In the genomic region with DNA sequence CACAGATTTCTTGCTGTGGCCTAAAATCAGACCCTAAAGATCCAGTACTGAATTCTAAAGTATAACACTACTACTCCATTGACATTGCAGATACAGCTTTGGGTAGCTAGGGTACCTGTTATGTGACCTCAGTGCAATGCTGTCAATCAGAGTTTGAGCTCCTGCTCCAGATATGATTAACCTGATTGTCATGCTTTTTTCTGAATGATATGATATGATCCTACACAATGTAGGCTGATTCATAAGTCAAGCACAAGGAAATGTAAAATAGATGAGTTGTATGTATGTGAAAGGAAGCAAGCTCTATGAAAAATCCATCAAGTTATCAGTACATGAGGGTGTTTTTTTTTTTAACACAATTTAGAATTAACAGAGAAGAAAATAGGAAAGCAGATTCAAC, we compare ENCODE assay signal across 32 cellular contexts.
"Had no signal": no experiment of that assay in that cellular context is flagged by ENCODE, and none has a peak within 500 bp of the region (broad histone marks: within the 10 kb centered on the region; RNA-seq: fewer than 3 reads in every experiment).

No MANE protein-coding gene starts in this region.

- H3K4me3 Mint-ChIP-seq: activated CD4-positive, alpha-beta memory T cell treated with anti-CD3 and anti-CD28 coated beads, Interleukin-2, amount 10 ng/mL, durations not matched to agents 7 days and 5 days; activated CD4-positive, alpha-beta T cell treated with anti-CD3 and anti-CD28 coated beads, Interleukin-2, amount 10 ng/mL, durations not matched to agents 7 days and 5 days; activated naive CD4-positive, alpha-beta T cell treated with anti-CD3 and anti-CD28 coated beads for 36 hours; activated naive CD4-positive, alpha-beta T cell treated with anti-CD3 and anti-CD28 coated beads, Interleukin-2, amount 50 U/mL, for 24 hours; activated naive CD8-positive, alpha-beta T cell treated with anti-CD3 and anti-CD28 coated beads for 36 hours; activated naive CD8-positive, alpha-beta T cell treated with anti-CD3 and anti-CD28 coated beads, Interleukin-2, amount 50 U/mL, for 24 hours; activated T-cell treated with anti-CD3 and anti-CD28 coated beads, Interleukin-2, amount 50 U/mL, for 4 hours; activated T-helper 1 cell treated with anti-CD3 and anti-CD28 coated beads, Interleukin-12 subunit alpha, Interleukin-12 subunit beta, Interleukin-2, Interleukin-4 antibody, amounts not matched to agents 30 ng/mL and 10 ng/mL and 1 ng/mL, durations not matched to agents 14 hours and 24 hours and 36 hours had no signal

- H3K4me1 Mint-ChIP-seq: activated CD4-positive, alpha-beta memory T cell treated with anti-CD3 and anti-CD28 coated beads, Interleukin-2, amount 10 ng/mL, durations not matched to agents 7 days and 5 days; activated CD4-positive, alpha-beta T cell treated with anti-CD3 and anti-CD28 coated beads, Interleukin-2, amount 10 ng/mL, durations not matched to agents 7 days and 5 days; activated naive CD4-positive, alpha-beta T cell treated with anti-CD3 and anti-CD28 coated beads, Interleukin-2, amount 50 U/mL, for 24 hours; activated naive CD8-positive, alpha-beta T cell treated with anti-CD3 and anti-CD28 coated beads for 36 hours; activated naive CD8-positive, alpha-beta T cell treated with anti-CD3 and anti-CD28 coated beads, Interleukin-2, amount 50 U/mL, for 24 hours had no signal

- H3K27ac ChIP-seq: adrenal gland, body of pancreas, cardiac muscle cell, colonic mucosa, esophagus muscularis mucosa, gastroesophageal sphincter, heart right ventricle had no signal

- H3K27ac Mint-ChIP-seq: activated CD4-positive, alpha-beta memory T cell treated with anti-CD3 and anti-CD28 coated beads, Interleukin-2, amount 10 ng/mL, durations not matched to agents 7 days and 5 days; activated CD4-positive, alpha-beta T cell treated with anti-CD3 and anti-CD28 coated beads, Interleukin-2, amount 10 ng/mL, durations not matched to agents 7 days and 5 days; activated naive CD4-positive, alpha-beta T cell treated with anti-CD3 and anti-CD28 coated beads for 36 hours; activated naive CD4-positive, alpha-beta T cell treated with anti-CD3 and anti-CD28 coated beads, Interleukin-2, amount 50 U/mL, for 24 hours; activated naive CD8-positive, alpha-beta T cell treated with anti-CD3 and anti-CD28 coated beads for 36 hours; activated naive CD8-positive, alpha-beta T cell treated with anti-CD3 and anti-CD28 coated beads, Interleukin-2, amount 50 U/mL, for 24 hours; activated T-helper 1 cell treated with anti-CD3 and anti-CD28 coated beads, Interleukin-12 subunit alpha, Interleukin-12 subunit beta, Interleukin-2, Interleukin-4 antibody, amounts not matched to agents 30 ng/mL and 10 ng/mL and 1 ng/mL, durations not matched to agents 14 hours and 24 hours and 36 hours; activated T-helper 2 cell treated with anti-CD3 and anti-CD28 coated beads, Interferon-gamma antibody, Interleukin-2, Interleukin-4, amounts not matched to agents 10 μg/mL and 5 μg/mL and 100 μg/mL, durations not matched to agents 14 hours and 24 hours and 36 hours had no signal

- H3K36me3 Mint-ChIP-seq: activated naive CD4-positive, alpha-beta T cell treated with anti-CD3 and anti-CD28 coated beads, Interleukin-2, amount 50 U/mL, for 24 hours; activated naive CD8-positive, alpha-beta T cell treated with anti-CD3 and anti-CD28 coated beads for 36 hours had no signal

- H3K4me3 ChIP-seq: adrenal gland, body of pancreas, cardiac muscle cell, colonic mucosa, esophagus muscularis mucosa, gastroesophageal sphincter, heart right ventricle had no signal

- H3K9me3 Mint-ChIP-seq: activated CD4-positive, alpha-beta memory T cell treated with anti-CD3 and anti-CD28 coated beads, Interleukin-2, amount 10 ng/mL, durations not matched to agents 7 days and 5 days; activated CD4-positive, alpha-beta T cell treated with anti-CD3 and anti-CD28 coated beads, Interleukin-2, amount 10 ng/mL, durations not matched to agents 7 days and 5 days; activated naive CD4-positive, alpha-beta T cell treated with anti-CD3 and anti-CD28 coated beads for 36 hours; activated naive CD4-positive, alpha-beta T cell treated with anti-CD3 and anti-CD28 coated beads, Interleukin-2, amount 50 U/mL, for 24 hours; activated naive CD8-positive, alpha-beta T cell treated with anti-CD3 and anti-CD28 coated beads for 36 hours; activated naive CD8-positive, alpha-beta T cell treated with anti-CD3 and anti-CD28 coated beads, Interleukin-2, amount 50 U/mL, for 24 hours; activated T-cell treated with anti-CD3 and anti-CD28 coated beads, Interleukin-2, amount 50 U/mL, for 4 hours; activated T-helper 1 cell treated with anti-CD3 and anti-CD28 coated beads, Interleukin-12 subunit alpha, Interleukin-12 subunit beta, Interleukin-2, Interleukin-4 antibody, amounts not matched to agents 30 ng/mL and 10 ng/mL and 1 ng/mL, durations not matched to agents 14 hours and 24 hours and 36 hours; activated T-helper 2 cell treated with anti-CD3 and anti-CD28 coated beads, Interferon-gamma antibody, Interleukin-2, Interleukin-4, amounts not matched to agents 10 μg/mL and 5 μg/mL and 100 μg/mL, durations not matched to agents 14 hours and 24 hours and 36 hours had no signal

- H3K4me1 ChIP-seq: adrenal gland, body of pancreas, colonic mucosa, esophagus muscularis mucosa, gastroesophageal sphincter, heart right ventricle had no signal

- H3K36me3 ChIP-seq: adrenal gland, cardiac muscle cell, colonic mucosa, esophagus muscularis mucosa, gastroesophageal sphincter, heart right ventricle had no signal

- H3K9me3 ChIP-seq: adrenal gland, body of pancreas, colonic mucosa, esophagus muscularis mucosa, gastroesophageal sphincter, heart right ventricle had no signal

- FAIRE-seq: endometrium, endothelial cell of umbilical vein had no signal

- H3K27me3 ChIP-seq: body of pancreas, cardiac muscle cell, colonic mucosa, esophagus muscularis mucosa, gastroesophageal sphincter had no signal

- ATAC-seq: activated naive CD8-positive, alpha-beta T cell treated with anti-CD3 and anti-CD28 coated beads, Interleukin-2, amount 50 U/mL, for 24 hours; activated T-cell treated with anti-CD3 and anti-CD28 coated beads, Interleukin-2, amount 50 U/mL, for 4 hours; body of pancreas; gastroesophageal sphincter; heart right ventricle had no signal

- DNase-seq: activated CD4-positive, alpha-beta memory T cell treated with anti-CD3 and anti-CD28 coated beads, Interleukin-2, amount 10 ng/mL, durations not matched to agents 7 days and 5 days; activated CD4-positive, alpha-beta T cell treated with anti-CD3 and anti-CD28 coated beads for 1 hour; activated CD4-positive, alpha-beta T cell treated with anti-CD3 and anti-CD28 coated beads for 4 hours; activated CD4-positive, alpha-beta T cell treated with anti-CD3 and anti-CD28 coated beads, Interleukin-2, amount 10 ng/mL, durations not matched to agents 7 days and 5 days; activated CD4-positive, alpha-beta T cell treated with anti-CD3 and anti-CD28 coated beads, Interleukin-2, amount 50 U/mL, for 4 hours; activated CD4-positive, CD25-positive, alpha-beta regulatory T cell; activated CD8-positive, alpha-beta memory T cell treated with anti-CD3 and anti-CD28 coated beads, Interleukin-2, amount 50 U/mL, for 48 hours; activated effector memory CD4-positive, alpha-beta T cell treated with anti-CD3 and anti-CD28 coated beads, Interleukin-2, amount 50 U/mL, for 16 hours; activated naive CD4-positive, alpha-beta T cell treated with anti-CD3 and anti-CD28 coated beads for 36 hours; activated naive CD8-positive, alpha-beta T cell treated with anti-CD3 and anti-CD28 coated beads for 36 hours; activated naive CD8-positive, alpha-beta T cell treated with anti-CD3 and anti-CD28 coated beads, Interleukin-2, amount 50 U/mL, for 24 hours; activated T-cell treated with anti-CD3 and anti-CD28 coated beads for 4 hours; activated T-cell treated with anti-CD3 and anti-CD28 coated beads, Interleukin-2, amount 50 U/mL, for 4 hours; adrenal gland; aorta; body of pancreas; central memory CD4-positive, alpha-beta T cell; cerebellar nuclear complex; colonic mucosa; effector CD8-positive, alpha-beta T cell; erythroblast; foreskin melanocyte; heart right ventricle; T-helper 2 cell had no signal
